1 cellular context compared by ENCODE assay signal in genomic region chr17:55301521-55302406, GRCh38.
TF ChIP-seq lines count a peak whose summit lies in the region.

No MANE protein-coding gene starts in this region.

TF ChIP-seq in HepG2, 621 proteins besides CTCF, POLR2A, EP300 and RAD21 (continued from another document and continues in another):
- TF ChIP-seq ZNF687 (CRISPR knock-in tag; IDR thresholded peaks at IDR 0.05) (no peak), ZMAT5 (CRISPR knock-in tag; IDR thresholded peaks at IDR 0.05; ENCODE audit: borderline replicate concordance, low read depth) (no peak), RARG (CRISPR knock-in tag; IDR thresholded peaks at IDR 0.05; ENCODE audit: low read depth) (no peak), THYN1 (CRISPR knock-in tag; IDR thresholded peaks at IDR 0.05; ENCODE audit: borderline replicate concordance, low read depth) (no peak), HOXA3 (CRISPR knock-in tag; IDR thresholded peaks at IDR 0.05) (peak; percentile 64), ZNF547 (CRISPR knock-in tag; IDR thresholded peaks at IDR 0.05) (no peak), ZNF660 (CRISPR knock-in tag; IDR thresholded peaks at IDR 0.05; ENCODE audit: borderline replicate concordance, low read depth) (no peak), POLR2AphosphoS2 (IDR thresholded peaks at IDR 0.05; ENCODE audit: low read depth, low read length) (peak; percentile 37; the same call in 1 of the 2 replicates), ZNF260 (CRISPR knock-in tag; IDR thresholded peaks at IDR 0.05; ENCODE audit: borderline replicate concordance, low read depth) (no peak), KAT8 (CRISPR knock-in tag; IDR thresholded peaks at IDR 0.05) (peak; percentile 39; the same call in 1 of the 2 replicates), IRF1 (CRISPR knock-in tag; IDR thresholded peaks at IDR 0.05; ENCODE audit: low read depth) (no peak), ZNF136 (CRISPR knock-in tag; IDR thresholded peaks at IDR 0.05; ENCODE audit: low read depth) (no peak; the same call in 1 of the 2 replicates), HNRNPK (IDR thresholded peaks at IDR 0.05; ENCODE audit: low read depth, low read length, poor library complexity, severe bottlenecking) (no peak), ZNF143 (CRISPR knock-in tag; IDR thresholded peaks at IDR 0.05) (peak; percentile 53; the same call in 1 of the 2 replicates), ZMYM3 (CRISPR knock-in tag; IDR thresholded peaks at IDR 0.05) (peak; percentile 69; the same call in 1 of the 2 replicates), ZNF343 (CRISPR knock-in tag; IDR thresholded peaks at IDR 0.05) (0 out of 2 replicates have a peak, but pooled peaks have one; percentile 50), ZSCAN20 (CRISPR knock-in tag; IDR thresholded peaks at IDR 0.05; ENCODE audit: borderline replicate concordance) (no peak), GATAD2A (CRISPR knock-in tag; IDR thresholded peaks at IDR 0.05) (peak; percentile 95), ZKSCAN1 (IDR thresholded peaks at IDR 0.05; ENCODE audit: low read length) (no peak), ZNF597 (CRISPR knock-in tag; IDR thresholded peaks at IDR 0.05) (no peak), MTERF4 (CRISPR knock-in tag; IDR thresholded peaks at IDR 0.05) (no peak), ZHX1 (CRISPR knock-in tag; IDR thresholded peaks at IDR 0.05; ENCODE audit: low read depth) (0 out of 2 replicates have a peak, but pooled peaks have one; percentile 48), MXI1 (IDR thresholded peaks at IDR 0.05; ENCODE audit: borderline replicate concordance, low read depth, low read length) (peak; percentile 65; the same call in 1 of the 3 replicates), ZNF883 (CRISPR knock-in tag; IDR thresholded peaks at IDR 0.05; ENCODE audit: not compliant biosample characterization) (no peak), ZNF644 (CRISPR knock-in tag; IDR thresholded peaks at IDR 0.05; ENCODE audit: low read depth) (peak; percentile 97), ZBTB2 (CRISPR knock-in tag; IDR thresholded peaks at IDR 0.05; ENCODE audit: low read depth) (no peak), POLR2AphosphoS5 (IDR thresholded peaks at IDR 0.05; ENCODE audit: low read depth, low read length) (peak; percentile 49), ZUFSP (CRISPR knock-in tag; IDR thresholded peaks at IDR 0.05; ENCODE audit: borderline replicate concordance) (no peak), FOXO4 (CRISPR knock-in tag; conservative IDR thresholded peaks at IDR 0.05) (no peak), NR3C1 (CRISPR knock-in tag; IDR thresholded peaks at IDR 0.05) (no peak), ZNF567 (CRISPR knock-in tag; IDR thresholded peaks at IDR 0.05; ENCODE audit: borderline replicate concordance) (no peak), ZNF18 (CRISPR knock-in tag; IDR thresholded peaks at IDR 0.05; ENCODE audit: insufficient replicate concordance) (no peak), KAT7 (CRISPR knock-in tag; IDR thresholded peaks at IDR 0.05; ENCODE audit: borderline replicate concordance) (peak; percentile 80), ZNF792 (CRISPR knock-in tag; IDR thresholded peaks at IDR 0.05) (peak; percentile 20; the same call in 1 of the 2 replicates), TFDP2 (CRISPR knock-in tag; IDR thresholded peaks at IDR 0.05) (0 out of 2 replicates have a peak, but pooled peaks have one; percentile 39), ZBTB33 (CRISPR knock-in tag; IDR thresholded peaks at IDR 0.05) (0 out of 2 replicates have a peak, but pooled peaks have one; percentile 13), SMYD3 (CRISPR knock-in tag; IDR thresholded peaks at IDR 0.05) (no peak), ZNF251 (CRISPR knock-in tag; IDR thresholded peaks at IDR 0.05) (no peak), NFIC (IDR thresholded peaks at IDR 0.05; ENCODE audit: low read length) (peak; percentile 84)
